ENCODE assay signal across 12 cellular contexts in genomic region chr20:49892260-49893216, GRCh38. TPM values are rescaled to one million over a fixed set of nuclear protein-coding genes. Genes with fewer than 3 reads are reported as not detected.
A peak's percentile ranks its signal among the peaks of the same experiment; 100 is the strongest.
DNase-seq lines count a peak whose midpoint lies in the region; ATAC-seq, FAIRE-seq and TF ChIP-seq lines count a peak whose summit lies in the region.
"Had no signal": no experiment of that assay in that cellular context is flagged by ENCODE, and none has a peak within 500 bp of the region (broad histone marks: within the 10 kb centered on the region; RNA-seq: fewer than 3 reads in every experiment).

No MANE protein-coding gene starts in this region.

- no peaks in the 10 kb centered on the region for H3K79me2 ChIP-seq in GM23248 (ENCODE audit: insufficient read depth)
- H3K79me2 ChIP-seq in SK-N-SH (ENCODE audit: insufficient read depth), result no peaks in the 10 kb centered on the region

- ATAC-seq in psoas muscle, result peak in 3 of 4 donors; percentile 40 to 51 (median 44)

- H3K4me3 ChIP-seq in psoas muscle (no peak overlapping the region), GM23248 (no peak overlapping the region), SK-N-SH (ENCODE audit: low read depth in 2 of 2, low read length in 1 of 2) (no peak overlapping the region)
- H3K4me3 ChIP-seq: lung had no signal

- peaks cover 6% of the 10 kb centered on the region for H3K4me1 ChIP-seq in psoas muscle
- H3K4me1 ChIP-seq in GM23248 (ENCODE audit: insufficient read depth), result peaks cover 8% of the 10 kb centered on the region; the same call in 1 of the 2 replicates
- peaks cover 0 to 8% of the 10 kb centered on the region in 2 experiments; a peak in 1 of 4 replicates for H3K4me1 ChIP-seq in SK-N-SH (ENCODE audit: control insufficient read depth in 1 of 2, insufficient read depth in 2 of 2, low read depth in 1 of 2, low read length in 1 of 2)

- TF ChIP-seq POLR2A in GM12892 (IDR thresholded peaks at IDR 0.05; ENCODE audit: low read depth, low read length) (peak; percentile 40; the same call in 1 of the 2 replicates), erythroblast (IDR thresholded peaks at IDR 0.05; ENCODE audit: low read length) (no peak)

- CTCF ChIA-PET in RWPE1 (lab: Yijun Ruan, JAX) (interaction anchor here (0.6 to 5.7 kb wide), 7 partner anchors 10 to 359 kb away, joined by 3 to 34 read pairs (median 4); no protein-coding TSS in a partner anchor), SK-N-SH (lab: Yijun Ruan, JAX) (interaction anchor here (1.1 to 9.6 kb wide), 7 partner anchors 14 to 351 kb away, joined by 3 to 131 read pairs (median 5); no protein-coding TSS in a partner anchor)

- H3K27ac ChIP-seq in RWPE1, result 0 out of 2 replicates have a peak overlapping the region, but pooled peaks have one; percentile 2
- no peak overlapping the region for H3K27ac ChIP-seq in psoas muscle
- H3K27ac ChIP-seq in GM23248, result no peak overlapping the region
- H3K27ac ChIP-seq in SK-N-SH (ENCODE audit: low read depth in 2 of 2, low read length in 1 of 2), result no peak overlapping the region; a peak in 1 of 4 replicates

- POLR2A ChIA-PET in RWPE1 (lab: Yijun Ruan, JAX; ENCODE audit: low non-redundant PET), result no interaction called here
- POLR2A ChIA-PET in SK-N-SH (lab: Yijun Ruan, JAX), result interaction anchor here (1.3 kb wide), 1 partner anchor 80 kb away, joined by 3 read pairs; the partner anchor contains the start of gene SLC9A8

- H3K9me3 ChIP-seq in psoas muscle (no peaks in the 10 kb centered on the region), GM23248 (ENCODE audit: low read depth) (no peaks in the 10 kb centered on the region), SK-N-SH (no peaks in the 10 kb centered on the region)

- in situ Hi-C loops in GM23248 (cut with MboI), result no loop called here

- TF ChIP-seq CTCF in RWPE1 (conservative IDR thresholded peaks at IDR 0.05; ENCODE audit: low read depth) (no peak), psoas muscle (IDR thresholded peaks at IDR 0.05) (no peak), SK-N-SH (IDR thresholded peaks at IDR 0.05) (no peak)

- intact Hi-C loops in psoas muscle (cut with DNase I), result no loop called here

- no peak for TF ChIP-seq EP300 in SK-N-SH (IDR thresholded peaks at IDR 0.05; ENCODE audit: borderline replicate concordance in 1 of 2, low read depth in 1 of 2, low read length in 1 of 2)

- H3K4me2 ChIP-seq in GM23248 (ENCODE audit: unreplicated experiment) (no peak overlapping the region), SK-N-SH (no peak overlapping the region)

- DNase-seq in GM12892 (ENCODE audit: insufficient read length) (no peak), RWPE1 (ENCODE audit: low spot score) (no peak), erythroblast (lab: John Stamatoyannopoulos, UW) (peak; percentile 24 to 29), psoas muscle (no peak), cerebellar nuclear complex (lab: John Stamatoyannopoulos, UW) (no peak), GM23248 (no peak), SK-N-SH (no peak), NCI-H1930 (lab: John Stamatoyannopoulos, UW) (no peak)
- DNase-seq: DMS53; stimulated activated CD8-positive, alpha-beta memory T cell treated with anti-CD3 and anti-CD28 coated beads, Interleukin-4, amount 100 ng/mL, for 48 hours had no signal

- H4K20me1 ChIP-seq in GM23248 (ENCODE audit: insufficient read depth) (no peaks in the 10 kb centered on the region), SK-N-SH (ENCODE audit: insufficient read depth) (0 out of 2 replicates have a peak, but pooled peaks cover 5% of the 10 kb centered on the region)

- WGBS in psoas muscle, 3 donors, result 39 to 49% (median 44%) methylated on average over 23 of the region's 23 CpGs
- WGBS in GM23248 (ENCODE audit: low coverage in 1 of 2, low lambda C conversion rate in 2 of 2, missing lambda C conversion rate in 2 of 2), 2 experiments, result 54 to 55% methylated on average over 23 of the region's 23 CpGs
- WGBS in SK-N-SH (ENCODE audit: low lambda C conversion rate), result 91% methylated on average over 15 of the region's 23 CpGs

- FAIRE-seq in GM12892 (lab: Jason Lieb, UNC), result no peak
- FAIRE-seq: frontal cortex had no signal

- H3F3A ChIP-seq in GM23248 (ENCODE audit: insufficient read depth), result 0 out of 2 replicates have a peak, but pooled peaks cover 9% of the 10 kb centered on the region
- peaks cover 5% of the 10 kb centered on the region for H3F3A ChIP-seq in SK-N-SH (replicated peaks; ENCODE audit: insufficient read depth)

- H3K9me2 ChIP-seq in GM23248 (ENCODE audit: insufficient read depth) (no peaks in the 10 kb centered on the region), SK-N-SH (no peaks in the 10 kb centered on the region)

- peaks cover 0 to 16% of the 10 kb centered on the region in 2 donors for H3K36me3 ChIP-seq in psoas muscle (ENCODE audit: insufficient read depth in 1 of 2, low read depth in 1 of 2)
- no peaks in the 10 kb centered on the region; the same call in 1 of the 2 replicates for H3K36me3 ChIP-seq in GM23248 (ENCODE audit: low read depth)
- peaks cover 0 to 4% of the 10 kb centered on the region in 2 experiments for H3K36me3 ChIP-seq in SK-N-SH (replicated peaks in 1 of 2; ENCODE audit: control insufficient read depth in 1 of 2, insufficient read depth in 2 of 2, low read length in 1 of 2)

- H2AFZ ChIP-seq in GM23248 (no peak overlapping the region), SK-N-SH (ENCODE audit: low read depth) (no peak overlapping the region)

- H3K27me3 ChIP-seq in psoas muscle (ENCODE audit: insufficient read depth in 3 of 3, low read length in 2 of 3) (no peaks in the 10 kb centered on the region), GM23248 (replicated peaks; ENCODE audit: insufficient read depth) (no peaks in the 10 kb centered on the region), SK-N-SH (ENCODE audit: insufficient read depth) (no peaks in the 10 kb centered on the region)

- no peak for TF ChIP-seq RAD21 in SK-N-SH (IDR thresholded peaks at IDR 0.05; ENCODE audit: low read length)

- H3K9ac ChIP-seq in GM23248 (no peak overlapping the region), SK-N-SH (no peak overlapping the region)

TF ChIP-seq in SK-N-SH, 30 proteins besides CTCF, POLR2A, EP300 and RAD21:
- TF ChIP-seq GABPA (IDR thresholded peaks at IDR 0.05; ENCODE audit: low read depth) (no peak), ELF1 (IDR thresholded peaks at IDR 0.05) (no peak), FOXM1 (IDR thresholded peaks at IDR 0.05; ENCODE audit: low read depth) (no peak), USF2 (IDR thresholded peaks at IDR 0.05; ENCODE audit: borderline replicate concordance, low read depth, low read length) (no peak), MXI1 (IDR thresholded peaks at IDR 0.05; ENCODE audit: low read depth, low read length) (no peak), RXRA (IDR thresholded peaks at IDR 0.05; ENCODE audit: borderline replicate concordance, low read depth) (no peak), REST (IDR thresholded peaks at IDR 0.05; ENCODE audit: low read depth, low read length) (no peak), SIN3A (IDR thresholded peaks at IDR 0.05; ENCODE audit: borderline replicate concordance, low read depth, low read length) (no peak), JUND (IDR thresholded peaks at IDR 0.05) (no peak), POLR2AphosphoS5 (IDR thresholded peaks at IDR 0.05; ENCODE audit: low read depth, low read length) (no peak)

RNA-seq across cellular contexts. Expression of gene SPATA2, which starts 22.8 kb away (rescaled TPM):
- 3.6 TPM for polyA plus RNA-seq in GM12892 (2012; ENCODE audit: missing spikeins)
- total RNA-seq in psoas muscle, result 10 to 100 TPM in 2 of 4 donors, 1 to 10 TPM in 2; 6.7 to 16.3 (median 10.3) TPM
- 10 to 100 TPM in 1 of 3 donors, 1 to 10 TPM in 2; 7.8 to 15.0 (median 8.1) TPM for polyA plus RNA-seq in psoas muscle
- total RNA-seq in GM23248 (2014; rRNA removed; shearing (Covaris generic)), result 3.1 and 4.8 TPM in 2 replicates
- 4.2 and 4.6 TPM in 2 replicates for polyA plus RNA-seq in GM23248 (2016; fragmentation: Nextera tagmentation; extraction: Ambion mirVana)
- 5.8 and 7.2 TPM in 2 replicates for polyA plus RNA-seq in SK-N-SH (2012; rRNA removed)
- 4.6 and 5.7 TPM in 2 replicates for polyA plus RNA-seq in SK-N-SH (2012; cell fraction: cytosol; rRNA removed)
- 7.8 and 8.4 TPM in 2 replicates for polyA plus RNA-seq in SK-N-SH (2012; cell fraction: nucleus; rRNA removed)

RNA-seq across cellular contexts. Expression of gene RNF114, which starts 43.7 kb away (rescaled TPM):
- 50.3 TPM for polyA plus RNA-seq in GM12892 (2012; ENCODE audit: missing spikeins)
- 100 to 1,000 TPM in 1 of 4 donors, 10 to 100 TPM in 3; 67.0 to 104 (median 82.4) TPM for total RNA-seq in psoas muscle
- 10 to 100 TPM; 30.8 to 83.6 (median 79.7) TPM for polyA plus RNA-seq in psoas muscle
- total RNA-seq in GM23248 (2014; rRNA removed; shearing (Covaris generic)), result 69.6 and 96.0 TPM in 2 replicates
- 70.4 and 72.7 TPM in 2 replicates for polyA plus RNA-seq in GM23248 (2016; fragmentation: Nextera tagmentation; extraction: Ambion mirVana)
- 30.2 and 55.0 TPM in 2 replicates for polyA plus RNA-seq in SK-N-SH (2012; rRNA removed)
- 37.4 and 52.4 TPM in 2 replicates for polyA plus RNA-seq in SK-N-SH (2012; cell fraction: cytosol; rRNA removed)
- 53.4 and 58.8 TPM in 2 replicates for polyA plus RNA-seq in SK-N-SH (2012; cell fraction: nucleus; rRNA removed)

Comparison
In these comparisons a context has a peak if more than half of its experiments do, and no peak if none do; other contexts are left out.
1. DNase-seq: peak in erythroblast (2 of 2); none in GM12892 (single experiment), RWPE1 (single experiment), psoas muscle (0 of 2), cerebellar nuclear complex (0 of 2), GM23248 (single experiment), SK-N-SH (single experiment) and NCI-H1930 (0 of 2).